ENCODE assay signal across 1 cellular context in the genomic region with DNA sequence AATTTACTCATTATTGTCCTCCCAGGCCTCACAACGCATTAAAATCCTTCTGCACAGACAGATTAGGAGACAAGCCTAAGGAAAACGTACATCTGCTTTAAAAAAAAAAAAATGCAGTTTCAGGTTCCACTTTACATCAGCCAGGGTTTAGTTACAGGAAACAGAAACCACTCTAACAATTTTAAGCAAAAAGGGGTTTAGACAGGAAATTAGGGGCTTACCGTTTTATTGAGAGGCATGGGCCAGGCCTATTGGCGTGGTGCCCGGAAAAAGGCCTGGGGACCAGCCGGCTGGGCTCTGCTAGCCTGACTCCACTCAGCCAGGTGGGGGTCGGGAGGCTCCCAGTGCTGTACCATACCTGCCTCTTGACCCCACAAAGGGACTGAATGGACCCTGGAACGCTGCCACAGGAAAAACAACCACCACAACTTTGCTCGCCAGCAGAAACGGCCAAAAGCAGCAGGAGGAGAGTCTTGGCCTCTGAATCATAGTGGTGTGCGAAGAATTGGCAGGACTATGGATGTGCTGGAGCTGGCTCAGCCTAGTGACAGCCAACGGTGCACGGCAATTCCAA.
TF ChIP-seq lines count a peak whose summit lies in the region.

No MANE protein-coding gene starts in this region.

TF ChIP-seq in HEK293, 187 proteins besides CTCF, POLR2A, EP300 and RAD21 (continued from another document):
- TF ChIP-seq, protein P1, sequence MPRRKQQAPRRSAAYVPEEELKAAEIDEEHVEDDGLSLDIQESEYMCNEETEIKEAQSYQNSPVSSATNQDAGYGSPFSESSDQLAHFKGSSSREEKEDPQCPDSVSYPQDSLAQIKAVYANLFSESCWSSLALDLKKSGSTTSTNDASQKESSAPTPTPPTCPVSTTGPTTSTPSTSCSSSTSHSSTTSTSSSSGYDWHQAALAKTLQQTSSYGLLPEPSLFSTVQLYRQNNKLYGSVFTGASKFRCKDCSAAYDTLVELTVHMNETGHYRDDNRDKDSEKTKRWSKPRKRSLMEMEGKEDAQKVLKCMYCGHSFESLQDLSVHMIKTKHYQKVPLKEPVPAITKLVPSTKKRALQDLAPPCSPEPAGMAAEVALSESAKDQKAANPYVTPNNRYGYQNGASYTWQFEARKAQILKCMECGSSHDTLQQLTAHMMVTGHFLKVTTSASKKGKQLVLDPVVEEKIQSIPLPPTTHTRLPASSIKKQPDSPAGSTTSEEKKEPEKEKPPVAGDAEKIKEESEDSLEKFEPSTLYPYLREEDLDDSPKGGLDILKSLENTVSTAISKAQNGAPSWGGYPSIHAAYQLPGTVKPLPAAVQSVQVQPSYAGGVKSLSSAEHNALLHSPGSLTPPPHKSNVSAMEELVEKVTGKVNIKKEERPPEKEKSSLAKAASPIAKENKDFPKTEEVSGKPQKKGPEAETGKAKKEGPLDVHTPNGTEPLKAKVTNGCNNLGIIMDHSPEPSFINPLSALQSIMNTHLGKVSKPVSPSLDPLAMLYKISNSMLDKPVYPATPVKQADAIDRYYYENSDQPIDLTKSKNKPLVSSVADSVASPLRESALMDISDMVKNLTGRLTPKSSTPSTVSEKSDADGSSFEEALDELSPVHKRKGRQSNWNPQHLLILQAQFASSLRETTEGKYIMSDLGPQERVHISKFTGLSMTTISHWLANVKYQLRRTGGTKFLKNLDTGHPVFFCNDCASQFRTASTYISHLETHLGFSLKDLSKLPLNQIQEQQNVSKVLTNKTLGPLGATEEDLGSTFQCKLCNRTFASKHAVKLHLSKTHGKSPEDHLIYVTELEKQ (tag by site-specific recombination; IDR thresholded peaks at IDR 0.05; ENCODE audit: borderline replicate concordance), result 0 out of 2 replicates have a peak, but pooled peaks have one; percentile 19
- TF ChIP-seq WT1 (tag by site-specific recombination; IDR thresholded peaks at IDR 0.05), result no peak; the same call in 1 of the 2 replicates
- TF ChIP-seq ZNF341 (tag by site-specific recombination; IDR thresholded peaks at IDR 0.05; ENCODE audit: low read depth), result no peak
- no peak for TF ChIP-seq ZNF510 (tag by site-specific recombination; IDR thresholded peaks at IDR 0.05; ENCODE audit: insufficient replicate concordance)
- no peak for TF ChIP-seq ZNF404 (tag by site-specific recombination; IDR thresholded peaks at IDR 0.05)
- TF ChIP-seq ZNF121 (tag by site-specific recombination; IDR thresholded peaks at IDR 0.05), result 0 out of 2 replicates have a peak, but pooled peaks have one; percentile 21
- peak; percentile 55 for TF ChIP-seq FEZF1 (tag by site-specific recombination; IDR thresholded peaks at IDR 0.05)
- TF ChIP-seq KLF16 (tag by site-specific recombination; IDR thresholded peaks at IDR 0.05), result no peak
- TF ChIP-seq, protein P2, sequence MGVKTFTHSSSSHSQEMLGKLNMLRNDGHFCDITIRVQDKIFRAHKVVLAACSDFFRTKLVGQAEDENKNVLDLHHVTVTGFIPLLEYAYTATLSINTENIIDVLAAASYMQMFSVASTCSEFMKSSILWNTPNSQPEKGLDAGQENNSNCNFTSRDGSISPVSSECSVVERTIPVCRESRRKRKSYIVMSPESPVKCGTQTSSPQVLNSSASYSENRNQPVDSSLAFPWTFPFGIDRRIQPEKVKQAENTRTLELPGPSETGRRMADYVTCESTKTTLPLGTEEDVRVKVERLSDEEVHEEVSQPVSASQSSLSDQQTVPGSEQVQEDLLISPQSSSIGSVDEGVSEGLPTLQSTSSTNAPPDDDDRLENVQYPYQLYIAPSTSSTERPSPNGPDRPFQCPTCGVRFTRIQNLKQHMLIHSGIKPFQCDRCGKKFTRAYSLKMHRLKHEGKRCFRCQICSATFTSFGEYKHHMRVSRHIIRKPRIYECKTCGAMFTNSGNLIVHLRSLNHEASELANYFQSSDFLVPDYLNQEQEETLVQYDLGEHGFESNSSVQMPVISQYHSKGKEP (tag by site-specific recombination; IDR thresholded peaks at IDR 0.05), result peak; percentile 60
- TF ChIP-seq, protein P3, sequence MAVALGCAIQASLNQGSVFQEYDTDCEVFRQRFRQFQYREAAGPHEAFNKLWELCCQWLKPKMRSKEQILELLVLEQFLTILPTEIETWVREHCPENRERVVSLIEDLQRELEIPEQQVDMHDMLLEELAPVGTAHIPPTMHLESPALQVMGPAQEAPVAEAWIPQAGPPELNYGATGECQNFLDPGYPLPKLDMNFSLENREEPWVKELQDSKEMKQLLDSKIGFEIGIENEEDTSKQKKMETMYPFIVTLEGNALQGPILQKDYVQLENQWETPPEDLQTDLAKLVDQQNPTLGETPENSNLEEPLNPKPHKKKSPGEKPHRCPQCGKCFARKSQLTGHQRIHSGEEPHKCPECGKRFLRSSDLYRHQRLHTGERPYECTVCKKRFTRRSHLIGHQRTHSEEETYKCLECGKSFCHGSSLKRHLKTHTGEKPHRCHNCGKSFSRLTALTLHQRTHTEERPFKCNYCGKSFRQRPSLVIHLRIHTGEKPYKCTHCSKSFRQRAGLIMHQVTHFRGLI (tag by site-specific recombination; IDR thresholded peaks at IDR 0.05), result peak; percentile 97
- peak; percentile 47; the same call in 1 of the 2 replicates for TF ChIP-seq ZIC2 (tag by site-specific recombination; IDR thresholded peaks at IDR 0.05)
- TF ChIP-seq, protein P4, sequence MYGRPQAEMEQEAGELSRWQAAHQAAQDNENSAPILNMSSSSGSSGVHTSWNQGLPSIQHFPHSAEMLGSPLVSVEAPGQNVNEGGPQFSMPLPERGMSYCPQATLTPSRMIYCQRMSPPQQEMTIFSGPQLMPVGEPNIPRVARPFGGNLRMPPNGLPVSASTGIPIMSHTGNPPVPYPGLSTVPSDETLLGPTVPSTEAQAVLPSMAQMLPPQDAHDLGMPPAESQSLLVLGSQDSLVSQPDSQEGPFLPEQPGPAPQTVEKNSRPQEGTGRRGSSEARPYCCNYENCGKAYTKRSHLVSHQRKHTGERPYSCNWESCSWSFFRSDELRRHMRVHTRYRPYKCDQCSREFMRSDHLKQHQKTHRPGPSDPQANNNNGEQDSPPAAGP (tag by site-specific recombination; IDR thresholded peaks at IDR 0.05), result no peak
- no peak for TF ChIP-seq EGR2 (tag by site-specific recombination; IDR thresholded peaks at IDR 0.05; ENCODE audit: low read depth)
- TF ChIP-seq ZNF843 (tag by site-specific recombination; IDR thresholded peaks at IDR 0.05), result peak; percentile 38; the same call in 1 of the 2 replicates
